Comparison of ENCODE assay signal across 11 cellular contexts in the genomic region with DNA sequence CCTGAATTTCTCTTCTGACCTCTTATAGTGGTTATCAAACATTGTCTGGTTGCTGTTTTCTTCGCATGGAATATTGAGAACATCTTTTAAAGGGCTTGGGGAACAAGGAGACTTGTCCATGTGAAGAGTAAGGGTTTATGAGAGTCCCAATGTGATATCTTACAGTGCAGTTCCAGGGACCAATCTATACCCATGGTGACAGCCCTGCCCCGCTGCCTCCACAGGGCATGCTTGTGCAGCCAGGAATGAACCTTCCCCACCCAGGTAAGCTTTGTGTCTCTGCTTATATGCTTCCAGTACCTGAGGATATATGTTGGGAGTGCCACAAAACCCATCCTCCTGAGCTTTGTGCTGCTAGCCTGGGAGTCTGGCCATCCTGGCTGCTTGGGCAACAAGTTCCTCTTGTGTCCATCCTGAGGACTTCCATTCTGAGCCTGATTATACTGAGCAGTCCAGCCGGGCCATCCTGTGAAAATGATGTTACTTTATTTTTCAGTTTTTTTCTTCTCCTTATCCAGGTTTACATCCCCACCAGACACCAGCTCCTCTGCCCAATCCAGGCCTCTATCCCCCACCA. TPM values are rescaled to one million over a fixed set of nuclear protein-coding genes. Genes with fewer than 3 reads are reported as not detected.
A peak's percentile ranks its signal among the peaks of the same experiment; 100 is the strongest.
DNase-seq lines count a peak whose midpoint lies in the region; ATAC-seq and TF ChIP-seq lines count a peak whose summit lies in the region.
"Had no signal": no experiment of that assay in that cellular context is flagged by ENCODE, and none has a peak within 500 bp of the region (broad histone marks: within the 10 kb centered on the region; RNA-seq: fewer than 3 reads in every experiment).

No MANE protein-coding gene starts in this region.

- 83% methylated on average over 3 of the region's 3 CpGs for WGBS in mammary epithelial cell (ENCODE audit: low coverage, missing lambda C conversion rate)

- H4K20me1 ChIP-seq in mammary epithelial cell (ENCODE audit: insufficient read depth, low read length), result no peaks in the 10 kb centered on the region

- BruUV-seq in MCF 10A (replicated peaks; lab: Mats Ljungman, UMichigan) (no TSS peak), mammary epithelial cell (replicated peaks; lab: Mats Ljungman, UMichigan) (no TSS peak)

- dilution Hi-C loops in mammary epithelial cell (cut with HindIII; ENCODE audit: low sequenced_read_pairs), result no loop called here

- intact Hi-C loops in MCF 10A (cut with micrococcal nuclease) (loop anchor here (1.0 kb wide), 2 partner anchors 54 to 154 kb away; no protein-coding TSS in a partner anchor), mammary epithelial cell (cut with micrococcal nuclease) (loop anchor here (1.0 to 2.0 kb wide), 5 partner anchors 27 to 154 kb away; a partner anchor contains a TSS), tibial artery (cut with DNase I; ENCODE audit: low total_unique reads) (loop anchor here (5.0 kb wide), 1 partner anchor 55 kb away; no protein-coding TSS in a partner anchor)

- H3K27ac Mint-ChIP-seq in MCF 10A (ENCODE audit: low read depth, unreplicated experiment), result peak overlapping the region; percentile 47
- H3K27ac Mint-ChIP-seq in brain, result peak overlapping the region in 4 of 5 experiments; percentile 72 to 97 (median 87)
- H3K27ac Mint-ChIP-seq in mesothelial cell of epicardium, result peak overlapping the region; percentile 97

- no peak for ATAC-seq in HG02938 (IDR thresholded peaks at IDR 0.05; ENCODE audit: unreplicated experiment)

- H3K4me3 ChIP-seq in mammary epithelial cell (replicated peaks in 1 of 3; ENCODE audit: insufficient read depth in 1 of 3, low read depth in 2 of 3, low read length in 3 of 3) (no peak overlapping the region), tibial artery (no peak overlapping the region)
- H3K4me3 ChIP-seq: BLaER1 had no signal

- no peak overlapping the region for H3K9ac ChIP-seq in mammary epithelial cell (ENCODE audit: insufficient read depth, low read length)
- H3K9ac ChIP-seq: BLaER1 had no signal

- POLR2A ChIA-PET in MCF 10A (lab: Yijun Ruan, JAX), result interaction anchor here (0.6 to 1.9 kb wide), 15 partner anchors 12 to 156 kb away, joined by 3 to 25 read pairs (median 4); a partner anchor contains a TSS

- H3K79me2 ChIP-seq in mammary epithelial cell (ENCODE audit: insufficient read depth, low read length), result peaks cover 8% of the 10 kb centered on the region

- in situ Hi-C loops in mammary epithelial cell (cut with MboI; ENCODE audit: low sequenced_read_pairs in 2 of 2), result no loop called here

- peaks cover 100% of the 10 kb centered on the region for H3K36me3 Mint-ChIP-seq in MCF 10A (ENCODE audit: insufficient read depth, unreplicated experiment)
- H3K36me3 Mint-ChIP-seq in brain, result peaks cover 79% of the 10 kb centered on the region
- H3K36me3 Mint-ChIP-seq in mesothelial cell of epicardium, result peaks cover 36% of the 10 kb centered on the region

- no peaks in the 10 kb centered on the region for H3K27me3 Mint-ChIP-seq in MCF 10A (ENCODE audit: insufficient read depth, unreplicated experiment)
- H3K27me3 Mint-ChIP-seq in brain, result no peaks in the 10 kb centered on the region
- H3K27me3 Mint-ChIP-seq in mesothelial cell of epicardium (ENCODE audit: low read depth), result no peaks in the 10 kb centered on the region

- H3K9me3 Mint-ChIP-seq in MCF 10A (ENCODE audit: unreplicated experiment), result no peaks in the 10 kb centered on the region
- H3K9me3 Mint-ChIP-seq in brain, result no peaks in the 10 kb centered on the region
- no peaks in the 10 kb centered on the region for H3K9me3 Mint-ChIP-seq in mesothelial cell of epicardium

- no peak overlapping the region for H2AFZ ChIP-seq in mammary epithelial cell (ENCODE audit: low read depth, low read length)

- H3K27me3 ChIP-seq in mammary epithelial cell (ENCODE audit: insufficient read depth, low read length) (no peaks in the 10 kb centered on the region), tibial artery (no peaks in the 10 kb centered on the region)
- H3K27me3 ChIP-seq: BLaER1 had no signal

- H3K9me3 ChIP-seq in mammary epithelial cell (replicated peaks; ENCODE audit: insufficient read depth, low read length) (no peaks in the 10 kb centered on the region), tibial artery (no peaks in the 10 kb centered on the region)
- H3K9me3 ChIP-seq: BLaER1 had no signal

- H3K4me1 ChIP-seq in mammary epithelial cell (ENCODE audit: insufficient read depth, low read length) (peaks cover 3% of the 10 kb centered on the region), tibial artery (peaks cover 0 to 7% (median 3%) of the 10 kb centered on the region in 4 donors)
- H3K4me1 ChIP-seq: BLaER1 had no signal

- H3K4me3 Mint-ChIP-seq in MCF 10A (ENCODE audit: unreplicated experiment), result no peak overlapping the region
- no peak overlapping the region for H3K4me3 Mint-ChIP-seq in brain
- H3K4me3 Mint-ChIP-seq in mesothelial cell of epicardium, result peak overlapping the region; percentile 4

- H3K27ac ChIP-seq in mammary epithelial cell (ENCODE audit: insufficient read depth, low read depth, low read length), result no peak overlapping the region
- peak overlapping the region; percentile 33 to 59 for H3K27ac ChIP-seq in tibial artery
- H3K27ac ChIP-seq: BLaER1 had no signal

- H3K4me1 Mint-ChIP-seq in MCF 10A (ENCODE audit: insufficient read depth, unreplicated experiment) (peaks cover 7% of the 10 kb centered on the region), brain (peaks cover 18% of the 10 kb centered on the region), mesothelial cell of epicardium (peaks cover 8% of the 10 kb centered on the region)

- no peak overlapping the region for H3K4me2 ChIP-seq in mammary epithelial cell (ENCODE audit: insufficient read depth, low read depth, low read length)
- H3K4me2 ChIP-seq: BLaER1 had no signal

- CTCF ChIA-PET in MCF 10A (lab: Yijun Ruan, JAX) (interaction anchor here (0.6 to 3.0 kb wide), 16 partner anchors 8 to 546 kb away, joined by 3 to 46 read pairs (median 4); a partner anchor contains a TSS), mammary epithelial cell (lab: Charles Lee; ENCODE audit: low non-redundant PET) (interaction anchor here (1.4 kb wide), 1 partner anchor 55 kb away, joined by 18 read pairs; no protein-coding TSS in a partner anchor)

- DNase-seq in MCF 10A (ENCODE audit: unreplicated experiment) (no peak), mammary epithelial cell (no peak), mesothelial cell of epicardium (ENCODE audit: low spot score in 2 of 2, unreplicated experiment in 2 of 2) (no peak), tibial artery (no peak), NAMALWA (ENCODE audit: low spot score) (no peak), dermis blood vessel endothelial cell (no peak)
- DNase-seq: stimulated activated CD4-positive, alpha-beta T cell treated with anti-CD3 and anti-CD28 coated beads, Interleukin-4, amount 100 ng/mL, for 1 hour; T-helper 9 cell had no signal

- H3K36me3 ChIP-seq in mammary epithelial cell (ENCODE audit: insufficient read depth, low read length), result peaks cover 22% of the 10 kb centered on the region
- H3K36me3 ChIP-seq in tibial artery, result peaks cover 77 to 100% (median 88%) of the 10 kb centered on the region in 3 donors

- TF ChIP-seq CTCF in MCF 10A (IDR thresholded peaks at IDR 0.05; ENCODE audit: unreplicated experiment), result no peak
- no peak for TF ChIP-seq CTCF in mammary epithelial cell (conservative IDR thresholded peaks at IDR 0.05 in 1 of 2, IDR thresholded peaks at IDR 0.05 in 1 of 2; ENCODE audit: extremely low read depth in 1 of 2, insufficient read depth in 1 of 2, low read depth in 1 of 2, low read length in 2 of 2)
- TF ChIP-seq CTCF in brain (conservative IDR thresholded peaks at IDR 0.05), result no peak
- no peak for TF ChIP-seq CTCF in mesothelial cell of epicardium (IDR thresholded peaks at IDR 0.05; ENCODE audit: unreplicated experiment)
- no peak for TF ChIP-seq CTCF in tibial artery (IDR thresholded peaks at IDR 0.05)

RNA-seq across cellular contexts. Expression of a gene that starts 9.5 kb away (rescaled TPM):
- total RNA-seq in MCF 10A (2022), result 4.9 and 5.6 TPM in 2 replicates
- total RNA-seq in mammary epithelial cell, result 10 to 100 TPM; 19.7 to 25.2 TPM
- 24.3 TPM for polyA plus RNA-seq in mammary epithelial cell
- 45.6 TPM for polyA minus RNA-seq in mammary epithelial cell
- polyA plus RNA-seq in brain (ENCODE audit: insufficient read depth, low read depth, low replicate concordance), result 14.2 TPM
- 23.1 to 28.2 TPM (median 23.8 TPM) in 3 replicates for total RNA-seq in mesothelial cell of epicardium
- total RNA-seq in dermis blood vessel endothelial cell, result 1.4 and 1.9 TPM in 2 replicates

RNA-seq across cellular contexts. Expression of a gene that starts 27.4 kb away (rescaled TPM):
- total RNA-seq in MCF 10A (2022) (73.5 and 78.3 TPM in 2 replicates), mammary epithelial cell (10 to 100 TPM; 28.7 to 61.9 TPM), mesothelial cell of epicardium (103 to 107 TPM (median 107 TPM) in 3 replicates), dermis blood vessel endothelial cell (26.4 and 31.6 TPM in 2 replicates)
- polyA plus RNA-seq in mammary epithelial cell (25.7 TPM), brain (ENCODE audit: insufficient read depth, low read depth, low replicate concordance) (150 TPM)
- 74.9 TPM for polyA minus RNA-seq in mammary epithelial cell

RNA-seq across cellular contexts. Expression of a gene that starts 46.0 kb away (rescaled TPM):
- total RNA-seq in MCF 10A (2022), result 59.8 and 62.2 TPM in 2 replicates
- 10 to 100 TPM; 36.8 to 72.1 TPM for total RNA-seq in mammary epithelial cell
- polyA plus RNA-seq in mammary epithelial cell, result 41.3 TPM
- 53.9 TPM for polyA minus RNA-seq in mammary epithelial cell
- polyA plus RNA-seq in brain (ENCODE audit: insufficient read depth, low read depth, low replicate concordance), result 94.4 TPM
- 132 to 139 TPM (median 135 TPM) in 3 replicates for total RNA-seq in mesothelial cell of epicardium
- 50.2 and 54.1 TPM in 2 replicates for total RNA-seq in dermis blood vessel endothelial cell

RNA-seq across cellular contexts. Expression of a gene that starts 51.3 kb away (rescaled TPM):
- 31.9 and 32.8 TPM in 2 replicates for total RNA-seq in MCF 10A (2022)
- 10 to 100 TPM in 1 of 2 donors, 1 to 10 TPM in 1; 8.8 to 33.2 TPM for total RNA-seq in mammary epithelial cell
- 9.1 TPM for polyA plus RNA-seq in mammary epithelial cell
- polyA minus RNA-seq in mammary epithelial cell, result 14.9 TPM
- polyA plus RNA-seq in brain (ENCODE audit: insufficient read depth, low read depth, low replicate concordance), result 26.4 TPM
- 27.0 to 28.7 TPM (median 28.1 TPM) in 3 replicates for total RNA-seq in mesothelial cell of epicardium
- 8.5 and 15.5 TPM in 2 replicates for total RNA-seq in dermis blood vessel endothelial cell

Comparison
In these comparisons a context has a peak if more than half of its experiments do, and no peak if none do; other contexts are left out.
1. H3K27ac Mint-ChIP-seq: peak in every context shown above with its lines; median percentile 97 in mesothelial cell of epicardium; 87 in brain; 47 in MCF 10A.